Comparison of ENCODE assay signal across 13 cellular contexts in genomic region chr3:31699309-31699953, GRCh38.
DNase-seq lines count a peak whose midpoint lies in the region; ATAC-seq and TF ChIP-seq lines count a peak whose summit lies in the region.
"Had no signal": no experiment of that assay in that cellular context is flagged by ENCODE, and none has a peak within 500 bp of the region (broad histone marks: within the 10 kb centered on the region; RNA-seq: fewer than 3 reads in every experiment).

No MANE protein-coding gene starts in this region.

- no peak overlapping the region for H2AFZ ChIP-seq in mammary epithelial cell (ENCODE audit: low read depth, low read length)

- intact Hi-C loops in mammary epithelial cell (cut with micrococcal nuclease): no loop called here
- intact Hi-C loops in psoas muscle (cut with DNase I): no loop called here

- no peaks in the 10 kb centered on the region for H3K9me3 ChIP-seq in mammary epithelial cell (replicated peaks; ENCODE audit: insufficient read depth, low read length)
- H3K9me3 ChIP-seq in psoas muscle: no peaks in the 10 kb centered on the region

- TF ChIP-seq CTCF in GM10266 (IDR thresholded peaks at IDR 0.05; ENCODE audit: control insufficient read depth, insufficient read depth, low read depth, missing control alignments): peak; percentile 20
- TF ChIP-seq CTCF in LNCaP clone FGC (IDR thresholded peaks at IDR 0.05; ENCODE audit: control insufficient read depth, extremely low read depth, insufficient read depth): 0 out of 2 replicates have a peak, but pooled peaks have one; percentile 9
- TF ChIP-seq CTCF in mammary epithelial cell (conservative IDR thresholded peaks at IDR 0.05 in 1 of 2, IDR thresholded peaks at IDR 0.05 in 1 of 2; ENCODE audit: extremely low read depth in 1 of 2, insufficient read depth in 1 of 2, low read depth in 1 of 2, low read length in 2 of 2): no peak
- peak; percentile 9 for TF ChIP-seq CTCF in psoas muscle (IDR thresholded peaks at IDR 0.05)

- H3K9ac ChIP-seq in mammary epithelial cell (ENCODE audit: insufficient read depth, low read length): no peak overlapping the region

- CTCF ChIA-PET in mammary epithelial cell (lab: Charles Lee; ENCODE audit: low non-redundant PET): no interaction called here

- H3K79me2 ChIP-seq in mammary epithelial cell (ENCODE audit: insufficient read depth, low read length): peaks cover 17% of the 10 kb centered on the region

- ATAC-seq in psoas muscle: peak in 3 of 4 donors; percentile 57 to 67 (median 66)
- ATAC-seq in GM21390 (IDR thresholded peaks at IDR 0.05; ENCODE audit: unreplicated experiment): no peak
- no peak for ATAC-seq in HG03520 (IDR thresholded peaks at IDR 0.05; ENCODE audit: unreplicated experiment)
- ATAC-seq: effector memory CD8-positive, alpha-beta T cell; heart left ventricle; left colon had no signal

- DNase-seq in GM10266 (ENCODE audit: extremely low spot score): no peak
- peak; percentile 11 for DNase-seq in LNCaP clone FGC (ENCODE audit: low read depth)
- DNase-seq in mammary epithelial cell: peak; percentile 64
- no peak for DNase-seq in psoas muscle
- DNase-seq in ureter (ENCODE audit: low spot score): no peak
- DNase-seq: activated CD4-positive, alpha-beta memory T cell treated with anti-CD3 and anti-CD28 coated beads, Interleukin-2, amount 10 ng/mL, durations not matched to agents 7 days and 5 days; effector memory CD8-positive, alpha-beta T cell; heart left ventricle; left colon; NCI-H510A; T1000 had no signal

- H3K27ac ChIP-seq in mammary epithelial cell (ENCODE audit: insufficient read depth, low read depth, low read length) (no peak overlapping the region), psoas muscle (no peak overlapping the region)
- H3K27ac ChIP-seq: heart left ventricle had no signal

- peaks cover 9% of the 10 kb centered on the region for H3K4me1 ChIP-seq in mammary epithelial cell (ENCODE audit: insufficient read depth, low read length)
- H3K4me1 ChIP-seq in psoas muscle: peaks cover 4% of the 10 kb centered on the region

- H3K4me2 ChIP-seq in mammary epithelial cell (ENCODE audit: insufficient read depth, low read depth, low read length): no peak overlapping the region

- H3K36me3 ChIP-seq in mammary epithelial cell (ENCODE audit: insufficient read depth, low read length) (peaks cover 5% of the 10 kb centered on the region), psoas muscle (ENCODE audit: insufficient read depth in 1 of 2, low read depth in 1 of 2) (no peaks in the 10 kb centered on the region)

- no TSS peak for BruUV-seq in mammary epithelial cell (replicated peaks; lab: Mats Ljungman, UMichigan)

- in situ Hi-C loops in mammary epithelial cell (cut with MboI; ENCODE audit: low sequenced_read_pairs in 2 of 2): no loop called here

- no peaks in the 10 kb centered on the region for H4K20me1 ChIP-seq in mammary epithelial cell (ENCODE audit: insufficient read depth, low read length)

- dilution Hi-C loops in mammary epithelial cell (cut with HindIII; ENCODE audit: low sequenced_read_pairs): no loop called here

- H3K27me3 ChIP-seq in mammary epithelial cell (ENCODE audit: insufficient read depth, low read length) (no peaks in the 10 kb centered on the region), psoas muscle (ENCODE audit: insufficient read depth in 3 of 3, low read length in 2 of 3) (no peaks in the 10 kb centered on the region)
- H3K27me3 ChIP-seq: heart left ventricle had no signal

- 70% methylated on average over 5 of the region's 6 CpGs for WGBS in mammary epithelial cell (ENCODE audit: low coverage, missing lambda C conversion rate)
- WGBS in psoas muscle, 3 donors: 77 to 83% (median 82%) methylated on average over 6 of the region's 6 CpGs

- H3K4me3 ChIP-seq in LNCaP clone FGC (ENCODE audit: low read depth, low read length) (no peak overlapping the region), mammary epithelial cell (replicated peaks in 1 of 3; ENCODE audit: insufficient read depth in 1 of 3, low read depth in 2 of 3, low read length in 3 of 3) (no peak overlapping the region), psoas muscle (no peak overlapping the region)
- H3K4me3 ChIP-seq: heart left ventricle had no signal

Comparison
In these comparisons a context has a peak if more than half of its experiments do, and no peak if none do; other contexts are left out.
1. DNase-seq: peak in LNCaP clone FGC (single experiment) and mammary epithelial cell (single experiment); none in GM10266 (single experiment), psoas muscle (0 of 2) and ureter (single experiment).
2. CTCF ChIP-seq: peak in GM10266 (single experiment), LNCaP clone FGC (single experiment) and psoas muscle (single experiment); none in mammary epithelial cell (0 of 2).
3. ATAC-seq: peak in psoas muscle (3 of 4); none in GM21390 (single experiment) and HG03520 (single experiment).